Comparison of ENCODE assay signal across 8 cellular contexts in the genomic region with DNA sequence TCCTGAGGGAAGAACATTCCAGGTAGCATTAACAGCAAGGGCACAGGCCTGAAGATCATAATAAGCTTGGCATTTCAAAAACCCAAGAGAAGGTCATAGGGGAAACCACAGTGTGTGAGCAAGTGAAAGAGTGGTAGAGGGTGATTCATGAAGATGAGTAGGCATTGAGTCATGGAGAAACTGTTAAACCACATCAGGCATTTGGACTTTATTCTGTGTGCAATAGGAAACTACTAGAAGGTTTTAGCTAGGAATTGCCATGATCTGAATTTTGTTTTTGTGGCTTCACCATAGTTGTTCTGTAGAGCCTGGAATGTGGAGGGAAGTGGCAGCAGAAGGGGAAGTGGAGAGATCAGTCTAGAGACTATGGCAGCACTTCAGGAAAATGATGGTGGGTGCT.
DNase-seq lines count a peak whose midpoint lies in the region; ATAC-seq and TF ChIP-seq lines count a peak whose summit lies in the region.
"Had no signal": no experiment of that assay in that cellular context is flagged by ENCODE, and none has a peak within 500 bp of the region (broad histone marks: within the 10 kb centered on the region; RNA-seq: fewer than 3 reads in every experiment).

No MANE protein-coding gene starts in this region.

- intact Hi-C loops in activated T-helper 1 cell treated with anti-CD3 and anti-CD28 coated beads, Interleukin-12 subunit alpha, Interleukin-12 subunit beta, Interleukin-2, Interleukin-4 antibody, amounts not matched to agents 30 ng/mL and 10 ng/mL and 1 ng/mL, durations not matched to agents 14 hours and 24 hours and 36 hours (cut with micrococcal nuclease), result no loop called here

- no peak overlapping the region for H3K4me3 Mint-ChIP-seq in activated T-helper 1 cell treated with anti-CD3 and anti-CD28 coated beads, Interleukin-12 subunit alpha, Interleukin-12 subunit beta, Interleukin-2, Interleukin-4 antibody, amounts not matched to agents 30 ng/mL and 10 ng/mL and 1 ng/mL, durations not matched to agents 14 hours and 24 hours and 36 hours

- POLR2A ChIA-PET in GM10248 (lab: Yijun Ruan, JAX), result no interaction called here

- CTCF ChIA-PET in GM10248 (lab: Yijun Ruan, JAX), result no interaction called here

- DNase-seq in activated T-helper 1 cell treated with anti-CD3 and anti-CD28 coated beads, Interleukin-12 subunit alpha, Interleukin-12 subunit beta, Interleukin-2, Interleukin-4 antibody, amounts not matched to agents 30 ng/mL and 10 ng/mL and 1 ng/mL, durations not matched to agents 14 hours and 24 hours and 36 hours (ENCODE audit: low spot score), result no peak
- no peak for DNase-seq in omental fat pad (ENCODE audit: low spot score)
- DNase-seq in GM10248 (ENCODE audit: extremely low spot score), result no peak
- DNase-seq: pancreas had no signal

- no peak for TF ChIP-seq CTCF in omental fat pad (IDR thresholded peaks at IDR 0.05)
- TF ChIP-seq CTCF in GM10248 (IDR thresholded peaks at IDR 0.05; ENCODE audit: control extremely low read depth, extremely low read depth, low read depth, missing control alignments), result no peak

- H3K27me3 Mint-ChIP-seq in activated T-helper 1 cell treated with anti-CD3 and anti-CD28 coated beads, Interleukin-12 subunit alpha, Interleukin-12 subunit beta, Interleukin-2, Interleukin-4 antibody, amounts not matched to agents 30 ng/mL and 10 ng/mL and 1 ng/mL, durations not matched to agents 14 hours and 24 hours and 36 hours (ENCODE audit: insufficient read depth), result no peaks in the 10 kb centered on the region

- peak overlapping the region; percentile 53 for H3K27ac Mint-ChIP-seq in activated T-helper 1 cell treated with anti-CD3 and anti-CD28 coated beads, Interleukin-12 subunit alpha, Interleukin-12 subunit beta, Interleukin-2, Interleukin-4 antibody, amounts not matched to agents 30 ng/mL and 10 ng/mL and 1 ng/mL, durations not matched to agents 14 hours and 24 hours and 36 hours

- peaks cover 3% of the 10 kb centered on the region for H3K36me3 Mint-ChIP-seq in activated T-helper 1 cell treated with anti-CD3 and anti-CD28 coated beads, Interleukin-12 subunit alpha, Interleukin-12 subunit beta, Interleukin-2, Interleukin-4 antibody, amounts not matched to agents 30 ng/mL and 10 ng/mL and 1 ng/mL, durations not matched to agents 14 hours and 24 hours and 36 hours (ENCODE audit: low read depth)

- ATAC-seq in GM19463 (IDR thresholded peaks at IDR 0.05; ENCODE audit: unreplicated experiment), result peak; percentile 91
- ATAC-seq in HG03565 (IDR thresholded peaks at IDR 0.05; ENCODE audit: unreplicated experiment), result peak; percentile 85
- ATAC-seq in omental fat pad (ENCODE audit: low FRiP score), result peak; percentile 88
- ATAC-seq in GM18502 (IDR thresholded peaks at IDR 0.05; ENCODE audit: poor library complexity, unreplicated experiment), result no peak
- no peak for ATAC-seq in GM18873 (IDR thresholded peaks at IDR 0.05; ENCODE audit: low FRiP score, unreplicated experiment)

- peaks cover 12% of the 10 kb centered on the region for H3K4me1 Mint-ChIP-seq in activated T-helper 1 cell treated with anti-CD3 and anti-CD28 coated beads, Interleukin-12 subunit alpha, Interleukin-12 subunit beta, Interleukin-2, Interleukin-4 antibody, amounts not matched to agents 30 ng/mL and 10 ng/mL and 1 ng/mL, durations not matched to agents 14 hours and 24 hours and 36 hours (ENCODE audit: low read depth)

- no peaks in the 10 kb centered on the region for H3K9me3 Mint-ChIP-seq in activated T-helper 1 cell treated with anti-CD3 and anti-CD28 coated beads, Interleukin-12 subunit alpha, Interleukin-12 subunit beta, Interleukin-2, Interleukin-4 antibody, amounts not matched to agents 30 ng/mL and 10 ng/mL and 1 ng/mL, durations not matched to agents 14 hours and 24 hours and 36 hours

Comparison
In these comparisons a context has a peak if more than half of its experiments do, and no peak if none do; other contexts are left out.
1. ATAC-seq: peak in GM19463 (single experiment), HG03565 (single experiment) and omental fat pad (single experiment); none in GM18502 (single experiment) and GM18873 (single experiment).